Comparison of ENCODE assay signal across 7 cellular contexts in genomic region chr1:222457513-222457912, GRCh38.
"Had no signal": no experiment of that assay in that cellular context is flagged by ENCODE, and none has a peak within 500 bp of the region (broad histone marks: within the 10 kb centered on the region; RNA-seq: fewer than 3 reads in every experiment).

No MANE protein-coding gene starts in this region.

- H3K4me2 ChIP-seq: KMS-11 had no signal

- H3K36me3 Mint-ChIP-seq: IgD-negative memory B cell had no signal

- H3K9ac ChIP-seq: KMS-11 had no signal

- DNase-seq: IMR-90, KBM-7, KG1 had no signal

- H3K27me3 Mint-ChIP-seq: IgD-negative memory B cell had no signal

- H3K27ac ChIP-seq: HL-60, KMS-11 had no signal

- FAIRE-seq: HTR-8/SVneo had no signal

- H3K4me3 Mint-ChIP-seq: IgD-negative memory B cell had no signal
